In genomic region chr7:51126813-51127617, GRCh38 we compare ENCODE assay signal across 30 cellular contexts.
"Had no signal": no experiment of that assay in that cellular context is flagged by ENCODE, and none has a peak within 500 bp of the region (broad histone marks: within the 10 kb centered on the region; RNA-seq: fewer than 3 reads in every experiment).

No MANE protein-coding gene starts in this region.

- H3K79me2 ChIP-seq: hepatocyte, parathyroid adenoma had no signal

- H3K4me3 Mint-ChIP-seq: activated CD4-positive, alpha-beta memory T cell treated with anti-CD3 and anti-CD28 coated beads, Interleukin-2, amount 10 ng/mL, durations not matched to agents 7 days and 5 days; activated CD4-positive, alpha-beta T cell treated with anti-CD3 and anti-CD28 coated beads, Interleukin-2, amount 10 ng/mL, durations not matched to agents 24 days and 14 days; activated naive CD4-positive, alpha-beta T cell treated with anti-CD3 and anti-CD28 coated beads for 36 hours; activated naive CD8-positive, alpha-beta T cell treated with anti-CD3 and anti-CD28 coated beads for 36 hours; effector memory CD8-positive, alpha-beta T cell; mesothelial cell of epicardium; naive B cell; stimulated activated naive B cell treated with anti-CD40 and anti-IgM and Interleukin-4, amounts not matched to agents 10 μg/mL and 1 μg/mL and 100 μg/mL, for 72 hours; T-helper 17 cell had no signal

- H3K4me1 ChIP-seq: body of pancreas, stomach, uterus had no signal

- H3K27ac ChIP-seq: adrenal gland, body of pancreas, hepatocyte, parathyroid adenoma, psoas muscle, suprapubic skin, uterus, WERI-Rb-1 had no signal

- ATAC-seq: activated CD4-positive, CD25-positive, alpha-beta regulatory T cell treated with anti-CD3 and anti-CD28 coated beads, Interleukin-2, amount 50 U/mL, for 24 hours; body of pancreas; effector memory CD8-positive, alpha-beta T cell; esophagus mucosa; psoas muscle; SK-N-SH treated with all-trans-retinoic acid at 6 μM for 48 hours; stimulated activated naive B cell treated with anti-CD40 and anti-IgM and Interleukin-4, amounts not matched to agents 10 μg/mL and 1 μg/mL and 100 μg/mL, for 72 hours; T-helper 17 cell had no signal

- H3K36me3 ChIP-seq: adrenal gland, stomach, suprapubic skin, tibial nerve, uterus had no signal

- H3K4me2 ChIP-seq: hepatocyte had no signal

- H3K27ac Mint-ChIP-seq: activated CD4-positive, alpha-beta memory T cell treated with anti-CD3 and anti-CD28 coated beads, Interleukin-2, amount 10 ng/mL, durations not matched to agents 7 days and 5 days; activated CD4-positive, alpha-beta T cell treated with anti-CD3 and anti-CD28 coated beads, Interleukin-2, amount 10 ng/mL, durations not matched to agents 24 days and 14 days; activated naive CD4-positive, alpha-beta T cell treated with anti-CD3 and anti-CD28 coated beads for 36 hours; activated naive CD8-positive, alpha-beta T cell treated with anti-CD3 and anti-CD28 coated beads for 36 hours; effector memory CD8-positive, alpha-beta T cell; mesothelial cell of epicardium; stimulated activated naive B cell treated with anti-CD40 and anti-IgM and Interleukin-4, amounts not matched to agents 10 μg/mL and 1 μg/mL and 100 μg/mL, for 72 hours; T-helper 17 cell had no signal

- H2AFZ ChIP-seq: hepatocyte, parathyroid adenoma had no signal

- H3K9me3 Mint-ChIP-seq: activated CD4-positive, alpha-beta memory T cell treated with anti-CD3 and anti-CD28 coated beads, Interleukin-2, amount 10 ng/mL, durations not matched to agents 7 days and 5 days; activated CD4-positive, alpha-beta T cell treated with anti-CD3 and anti-CD28 coated beads, Interleukin-2, amount 10 ng/mL, durations not matched to agents 24 days and 14 days; activated naive CD4-positive, alpha-beta T cell treated with anti-CD3 and anti-CD28 coated beads for 36 hours; activated naive CD8-positive, alpha-beta T cell treated with anti-CD3 and anti-CD28 coated beads for 36 hours; effector memory CD8-positive, alpha-beta T cell; naive B cell; stimulated activated naive B cell treated with anti-CD40 and anti-IgM and Interleukin-4, amounts not matched to agents 10 μg/mL and 1 μg/mL and 100 μg/mL, for 72 hours had no signal

- H3K27me3 ChIP-seq: adrenal gland, body of pancreas, hepatocyte, stomach, suprapubic skin, tibial nerve, uterus had no signal

- DNase-seq: activated CD4-positive, alpha-beta memory T cell treated with anti-CD3 and anti-CD28 coated beads, Interleukin-2, amount 10 ng/mL, durations not matched to agents 7 days and 5 days; activated CD4-positive, alpha-beta T cell treated with anti-CD3 and anti-CD28 coated beads, Interleukin-2, amount 10 ng/mL, durations not matched to agents 24 days and 14 days; activated effector memory CD4-positive, alpha-beta T cell treated with anti-CD3 and anti-CD28 coated beads, Interleukin-2, amount 50 U/mL, for 16 hours; activated naive CD4-positive, alpha-beta T cell treated with anti-CD3 and anti-CD28 coated beads for 36 hours; activated naive CD8-positive, alpha-beta T cell treated with anti-CD3 and anti-CD28 coated beads for 36 hours; adrenal gland; aorta; body of pancreas; cerebellar nuclear complex; effector memory CD8-positive, alpha-beta T cell; islet precursor cell; naive B cell; nucleus accumbens; psoas muscle; stimulated activated CD4-positive, alpha-beta T cell treated with anti-CD3 and anti-CD28 coated beads, Interleukin-15, amount 100 ng/mL, for 24 hours; stimulated activated naive B cell treated with anti-CD40 and anti-IgM and Interleukin-4, amounts not matched to agents 10 μg/mL and 1 μg/mL and 100 μg/mL, for 72 hours; stomach; T-helper 17 cell; T1000; uterus; WERI-Rb-1 had no signal

- H3K27me3 Mint-ChIP-seq: activated CD4-positive, alpha-beta memory T cell treated with anti-CD3 and anti-CD28 coated beads, Interleukin-2, amount 10 ng/mL, durations not matched to agents 7 days and 5 days; activated CD4-positive, alpha-beta T cell treated with anti-CD3 and anti-CD28 coated beads, Interleukin-2, amount 10 ng/mL, durations not matched to agents 24 days and 14 days; activated naive CD8-positive, alpha-beta T cell treated with anti-CD3 and anti-CD28 coated beads for 36 hours; naive B cell; stimulated activated naive B cell treated with anti-CD40 and anti-IgM and Interleukin-4, amounts not matched to agents 10 μg/mL and 1 μg/mL and 100 μg/mL, for 72 hours had no signal

- H3K4me3 ChIP-seq: adrenal gland, body of pancreas, coronary artery, hepatocyte, psoas muscle, stomach, suprapubic skin, tibial nerve, uterus had no signal

- H3K9ac ChIP-seq: parathyroid adenoma had no signal

- H3K36me3 Mint-ChIP-seq: activated naive CD8-positive, alpha-beta T cell treated with anti-CD3 and anti-CD28 coated beads for 36 hours; mesothelial cell of epicardium; naive B cell; stimulated activated naive B cell treated with anti-CD40 and anti-IgM and Interleukin-4, amounts not matched to agents 10 μg/mL and 1 μg/mL and 100 μg/mL, for 72 hours had no signal

- H3K9me3 ChIP-seq: adrenal gland, body of pancreas, psoas muscle, stomach, suprapubic skin, tibial nerve, uterus had no signal

- H3K4me1 Mint-ChIP-seq: mesothelial cell of epicardium, T-helper 17 cell had no signal
